In genomic region chr20:47740225-47741184, GRCh38 we compare ENCODE assay signal across 13 cellular contexts. TPM values are rescaled to one million over a fixed set of nuclear protein-coding genes. Genes with fewer than 3 reads are reported as not detected.
DNase-seq lines count a peak whose midpoint lies in the region; ATAC-seq lines count a peak whose summit lies in the region.
"Had no signal": no experiment of that assay in that cellular context is flagged by ENCODE, and none has a peak within 500 bp of the region (broad histone marks: within the 10 kb centered on the region; RNA-seq: fewer than 3 reads in every experiment).

No MANE protein-coding gene starts in this region.

- intact Hi-C loops in left colon (cut with DNase I, micrococcal nuclease): no loop called here

- DNase-seq in AG20443 (ENCODE audit: low spot score) (peak; percentile 36), NCI-H1105 (lab: John Stamatoyannopoulos, UW) (peak; percentile 25), amniotic epithelial cell (ENCODE audit: low read depth) (peak; percentile 13), left colon (peak; percentile 45 to 53), SHP77 (lab: John Stamatoyannopoulos, UW) (no peak), NCI-H1436 (lab: John Stamatoyannopoulos, UW) (no peak)
- DNase-seq: activated CD8-positive, alpha-beta memory T cell treated with anti-CD3 and anti-CD28 coated beads, Interleukin-2, amount 50 U/mL, for 48 hours; amniotic stem cell; nucleus accumbens; RPMI8226 had no signal

- peak; percentile 72 for ATAC-seq in left colon
- ATAC-seq in GM19397 (IDR thresholded peaks at IDR 0.05; ENCODE audit: unreplicated experiment): no peak
- ATAC-seq in GM18861 (IDR thresholded peaks at IDR 0.05; ENCODE audit: unreplicated experiment): no peak
- ATAC-seq: GM12878 had no signal

RNA-seq across cellular contexts. Expression of gene SULF2, which starts 44.8 kb away (rescaled TPM):
- 100 to 1,000 TPM; 124 to 177 TPM for total RNA-seq in left colon

Comparison
In these comparisons a context has a peak if more than half of its experiments do, and no peak if none do; other contexts are left out.
1. DNase-seq: peak in AG20443 (single experiment), NCI-H1105 (single experiment), amniotic epithelial cell (single experiment) and left colon (2 of 2); none in SHP77 (0 of 2) and NCI-H1436 (single experiment).